8 cellular contexts compared by ENCODE assay signal in the genomic region with DNA sequence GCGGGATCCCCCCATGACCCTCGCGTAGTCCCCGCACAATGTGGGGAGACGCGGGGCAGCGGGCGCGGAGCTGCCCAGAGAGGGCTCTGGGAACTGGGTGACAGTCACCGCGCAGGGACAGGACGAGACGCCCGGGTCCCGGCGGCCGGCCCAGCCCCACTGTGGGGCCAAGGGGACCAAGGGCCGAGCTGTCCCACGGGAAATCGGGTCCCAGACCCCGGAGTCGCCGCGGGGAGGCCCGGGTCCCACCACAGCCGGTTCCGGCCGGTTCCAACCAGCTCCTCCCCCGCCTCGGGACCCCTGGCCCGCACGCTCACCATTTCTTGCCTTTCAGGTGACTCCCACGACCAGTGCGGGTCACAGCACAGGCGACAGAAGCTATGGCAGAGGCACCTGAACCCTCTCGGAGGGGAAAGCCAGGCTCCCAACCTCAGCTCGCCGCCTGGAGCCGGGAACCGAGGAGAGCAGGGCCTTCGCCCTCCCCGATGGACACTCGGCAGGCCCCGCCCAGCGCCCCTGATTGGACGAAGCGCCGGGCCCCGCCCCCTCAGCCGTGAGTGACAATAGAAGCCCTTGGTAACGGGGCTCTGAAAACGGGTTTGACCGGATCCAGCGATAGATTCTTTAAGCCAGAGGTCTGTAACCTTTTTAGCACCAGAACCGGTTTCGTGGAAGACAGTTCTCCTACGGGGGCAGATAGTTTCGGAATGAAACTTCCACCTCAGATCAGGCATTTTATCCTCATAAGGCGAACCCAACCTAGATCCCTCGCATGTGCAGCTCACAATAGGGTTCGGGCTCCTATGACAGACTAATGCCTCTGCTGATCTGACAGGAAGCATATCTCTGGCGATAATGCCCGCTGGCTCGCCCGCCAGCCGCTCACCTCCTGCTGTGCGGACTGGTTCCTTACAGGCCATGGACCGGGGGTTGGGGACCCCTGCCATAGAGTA. TPM values are rescaled to one million over a fixed set of nuclear protein-coding genes. Genes with fewer than 3 reads are reported as not detected.
DNase-seq lines count a peak whose midpoint lies in the region; ATAC-seq, FAIRE-seq and TF ChIP-seq lines count a peak whose summit lies in the region.

TSS of gene ZNF433 (minus strand) at position 460 of the 953 bp plus-strand sequence. CDS start at position 320, 140 bp downstream.

- ATAC-seq in GM21515 (IDR thresholded peaks at IDR 0.05; ENCODE audit: unreplicated experiment) (peak; percentile 83), left ventricle myocardium superior (peak; percentile 100), upper lobe of left lung (ENCODE audit: low FRiP score in 2 of 2) (peak; percentile 99 to 100)

- H3K27me3 ChIP-seq in MG63 (no peaks in the 10 kb centered on the region), astrocyte (ENCODE audit: insufficient read depth, low read length) (no peaks in the 10 kb centered on the region), upper lobe of left lung (no peaks in the 10 kb centered on the region)

- peaks cover 3% of the 10 kb centered on the region for H3K79me2 ChIP-seq in astrocyte (ENCODE audit: insufficient read depth, low read length)

- no peak for TF ChIP-seq EP300 in upper lobe of left lung (IDR thresholded peaks at IDR 0.05)

- TF ChIP-seq CTCF in astrocyte (IDR thresholded peaks at IDR 0.05; ENCODE audit: insufficient read depth, low read depth, low read length): no peak
- TF ChIP-seq CTCF in upper lobe of left lung (IDR thresholded peaks at IDR 0.05): no peak

- H3K27ac ChIP-seq in astrocyte (ENCODE audit: low read depth, low read length) (peak within 1 kb of the TSS; percentile 79), upper lobe of left lung (peak within 1 kb of the TSS; percentile 80 to 90 (median 89))

- peak within 1 kb of the TSS; percentile 92 for H3K4me3 ChIP-seq in MG63
- peak within 1 kb of the TSS; percentile 70 for H3K4me3 ChIP-seq in astrocyte (ENCODE audit: insufficient read depth, low read depth, low read length)
- H3K4me3 ChIP-seq in upper lobe of left lung: peak within 1 kb of the TSS; percentile 54 to 82 (median 66)

- no peak within 1 kb of the TSS for H3K27ac Mint-ChIP-seq in T-helper 2 cell treated with Interferon-gamma antibody and Interleukin-4, amounts not matched to agents 5 μg/mL and 100 μg/mL, for 36 hours
- no peak within 1 kb of the TSS for H3K27ac Mint-ChIP-seq in astrocyte (ENCODE audit: unreplicated experiment)

- H3K4me2 ChIP-seq in astrocyte (ENCODE audit: low read length): peak within 1 kb of the TSS; percentile 93

- FAIRE-seq in astrocyte (lab: Jason Lieb, UNC): peak; percentile 56

- peak within 1 kb of the TSS; percentile 95 for H3K9ac ChIP-seq in astrocyte (ENCODE audit: low read length)

- intact Hi-C loops in left ventricle myocardium superior (cut with micrococcal nuclease): no loop called here
- intact Hi-C loops in posterior cingulate gyrus (cut with DNase I): no loop called here

- peaks cover 49% of the 10 kb centered on the region for H3K9me3 Mint-ChIP-seq in T-helper 2 cell treated with Interferon-gamma antibody and Interleukin-4, amounts not matched to agents 5 μg/mL and 100 μg/mL, for 36 hours
- H3K9me3 Mint-ChIP-seq in astrocyte (ENCODE audit: unreplicated experiment): peaks cover 17% of the 10 kb centered on the region

- peaks cover 18% of the 10 kb centered on the region for H3K36me3 Mint-ChIP-seq in T-helper 2 cell treated with Interferon-gamma antibody and Interleukin-4, amounts not matched to agents 5 μg/mL and 100 μg/mL, for 36 hours (ENCODE audit: low read depth)
- H3K36me3 Mint-ChIP-seq in astrocyte (ENCODE audit: low read depth, unreplicated experiment): no peaks in the 10 kb centered on the region

- peaks cover 25% of the 10 kb centered on the region for H3K9me3 ChIP-seq in MG63
- no peaks in the 10 kb centered on the region for H3K9me3 ChIP-seq in astrocyte (ENCODE audit: insufficient read depth, low read depth, low read length)
- no peaks in the 10 kb centered on the region for H3K9me3 ChIP-seq in upper lobe of left lung

- peaks cover 2% of the 10 kb centered on the region for H3K4me1 Mint-ChIP-seq in T-helper 2 cell treated with Interferon-gamma antibody and Interleukin-4, amounts not matched to agents 5 μg/mL and 100 μg/mL, for 36 hours (ENCODE audit: low read depth)
- no peaks in the 10 kb centered on the region for H3K4me1 Mint-ChIP-seq in astrocyte (ENCODE audit: low read depth, unreplicated experiment)

- H3K36me3 ChIP-seq in MG63: peaks cover 15% of the 10 kb centered on the region
- H3K36me3 ChIP-seq in astrocyte (ENCODE audit: insufficient read depth, low read length): no peaks in the 10 kb centered on the region
- no peaks in the 10 kb centered on the region for H3K36me3 ChIP-seq in upper lobe of left lung

- H3K4me1 ChIP-seq in astrocyte (ENCODE audit: insufficient read depth, low read length) (no peaks in the 10 kb centered on the region), upper lobe of left lung (peaks cover 3 to 19% (median 8%) of the 10 kb centered on the region in 4 donors)

- H3K4me3 Mint-ChIP-seq in T-helper 2 cell treated with Interferon-gamma antibody and Interleukin-4, amounts not matched to agents 5 μg/mL and 100 μg/mL, for 36 hours: peak within 1 kb of the TSS; percentile 70
- H3K4me3 Mint-ChIP-seq in astrocyte (ENCODE audit: unreplicated experiment): no peak within 1 kb of the TSS

- peak; percentile 83 for DNase-seq in CMK (ENCODE audit: low read depth)
- DNase-seq in MG63: peak; percentile 99
- DNase-seq in T-helper 2 cell treated with Interferon-gamma antibody and Interleukin-4, amounts not matched to agents 5 μg/mL and 100 μg/mL, for 36 hours (ENCODE audit: low spot score): peak; percentile 51
- peak; percentile 66 for DNase-seq in astrocyte (ENCODE audit: low read depth)
- peak; percentile 98 for DNase-seq in left ventricle myocardium superior
- DNase-seq in posterior cingulate gyrus: peak; percentile 87 to 99 (median 96)
- DNase-seq in upper lobe of left lung: peak; percentile 96 to 99

- 1 to 6% methylated on average over 10 to 60 of the region's 68 CpGs for WGBS in upper lobe of left lung, 2 donors

- H2AFZ ChIP-seq in astrocyte (ENCODE audit: low read depth, low read length): peak within 1 kb of the TSS; percentile 95

- H4K20me1 ChIP-seq in astrocyte (ENCODE audit: insufficient read depth, low read length): no peaks in the 10 kb centered on the region

- no peaks in the 10 kb centered on the region for H3K27me3 Mint-ChIP-seq in T-helper 2 cell treated with Interferon-gamma antibody and Interleukin-4, amounts not matched to agents 5 μg/mL and 100 μg/mL, for 36 hours (ENCODE audit: low read depth)
- H3K27me3 Mint-ChIP-seq in astrocyte (ENCODE audit: low read depth, unreplicated experiment): no peaks in the 10 kb centered on the region

- TF ChIP-seq POLR2A in upper lobe of left lung (IDR thresholded peaks at IDR 0.05): peak in 3 of 4 donors; percentile 44 to 78 (median 66)

RNA-seq across cellular contexts. Expression of gene ZNF433, which starts in this region (rescaled TPM):
- 15.7 and 16.1 TPM in 2 replicates for total RNA-seq in MG63 (2014; rRNA removed; shearing (Covaris generic); ENCODE audit: low replicate concordance)
- not detected in 2 replicates for total RNA-seq in astrocyte
- 3.1 TPM for total RNA-seq in left ventricle myocardium superior
- 10 to 100 TPM in 1 of 6 donors, 1 to 10 TPM in 5; 3.7 to 12.5 (median 6.3) TPM for total RNA-seq in upper lobe of left lung

Comparison
In these comparisons a context has a peak if more than half of its experiments do, and no peak if none do; other contexts are left out.
1. Peak in every context shown above with its lines: DNase-seq, ATAC-seq, H3K4me3 ChIP-seq and H3K27ac ChIP-seq.
2. Peak in DNase-seq, H3K4me3 ChIP-seq, H3K27ac ChIP-seq, H3K9ac ChIP-seq and H3K4me2 ChIP-seq in astrocyte; RNA of the gene not detected or under 1 TPM.